ENCODE assay signal across 20 cellular contexts in the genomic region with DNA sequence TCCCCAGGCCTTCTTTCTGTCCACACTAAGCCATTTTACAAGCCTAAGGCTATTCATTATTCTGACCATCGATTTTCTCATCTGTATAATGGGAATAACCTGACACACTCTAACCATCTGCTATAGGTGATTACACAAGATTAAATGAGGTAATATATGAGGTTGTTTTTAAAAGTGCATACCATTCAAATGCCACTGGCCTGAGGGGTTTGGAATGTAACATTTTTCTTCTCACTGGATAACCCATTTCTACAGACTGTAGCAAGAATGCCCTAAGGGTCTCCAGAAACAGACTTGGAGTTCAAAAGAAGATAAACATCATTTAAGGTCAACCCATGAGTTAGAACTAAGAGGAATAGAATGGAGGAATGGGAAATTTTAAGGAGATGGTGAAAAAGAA.
A peak's percentile ranks its signal among the peaks of the same experiment; 100 is the strongest.
DNase-seq lines count a peak whose midpoint lies in the region; ATAC-seq and TF ChIP-seq lines count a peak whose summit lies in the region.
"Had no signal": no experiment of that assay in that cellular context is flagged by ENCODE, and none has a peak within 500 bp of the region (broad histone marks: within the 10 kb centered on the region; RNA-seq: fewer than 3 reads in every experiment).

No MANE protein-coding gene starts in this region.

- TF ChIP-seq CTCF in RWPE1 (conservative IDR thresholded peaks at IDR 0.05; ENCODE audit: low read depth) (no peak), thyroid gland (IDR thresholded peaks at IDR 0.05) (no peak)

- CTCF ChIA-PET in RWPE1 (lab: Yijun Ruan, JAX): no interaction called here

- H3K27ac ChIP-seq in RWPE1 (peak overlapping the region; percentile 57; the same call in 1 of the 2 replicates), thyroid gland (peak overlapping the region in 2 of 3 donors; percentile 19 to 40)
- H3K27ac ChIP-seq: SK-N-MC had no signal

- DNase-seq in EL (peak; percentile 78), RWPE1 (ENCODE audit: low spot score) (no peak), fibroblast of peridontal ligament (ENCODE audit: extremely low read depth) (peak; percentile 46), thyroid gland (no peak), hippocampal formation (lab: John Stamatoyannopoulos, UW) (no peak), SHP77 (lab: John Stamatoyannopoulos, UW) (no peak)
- DNase-seq: Caco-2; CD4-positive, CD25-positive, alpha-beta regulatory T cell; DMS153; KG1; NCI-H1048; NCI-H1436 treated with DMSO at 0.1 percent for 48 hours; NCI-H2081; NCI-H510A treated with DMSO at 0.1 percent for 48 hours; NCI-H82 had no signal

- peaks cover 0 to 9% of the 10 kb centered on the region in 2 donors for H3K4me1 ChIP-seq in thyroid gland
- H3K4me1 ChIP-seq: Caco-2 had no signal

- POLR2A ChIA-PET in RWPE1 (lab: Yijun Ruan, JAX; ENCODE audit: low non-redundant PET): no interaction called here

- H3K9me3 ChIP-seq in thyroid gland: no peaks in the 10 kb centered on the region
- H3K9me3 ChIP-seq: Caco-2 had no signal

- no peak for ATAC-seq in GM21390 (IDR thresholded peaks at IDR 0.05; ENCODE audit: unreplicated experiment)
- ATAC-seq: GM12878, HepG2, Right ventricle myocardium inferior had no signal

- TF ChIP-seq POLR2A in thyroid gland (IDR thresholded peaks at IDR 0.05): no peak

- no peak overlapping the region for H3K4me3 ChIP-seq in thyroid gland (replicated peaks in 1 of 3)
- H3K4me3 ChIP-seq: GM12878, SK-N-MC had no signal

- no peaks in the 10 kb centered on the region for H3K27me3 ChIP-seq in thyroid gland

- H3K36me3 ChIP-seq in thyroid gland: no peaks in the 10 kb centered on the region

- intact Hi-C loops in thyroid gland (cut with DNase I): no loop called here

- WGBS in thyroid gland, 2 donors: 89 to 92% methylated on average over 1 of the region's 1 CpG

Comparison
In these comparisons a context has a peak if more than half of its experiments do, and no peak if none do; other contexts are left out.
1. DNase-seq: peak in EL (single experiment) and fibroblast of peridontal ligament (single experiment); none in RWPE1 (single experiment), thyroid gland (0 of 2), hippocampal formation (0 of 2) and SHP77 (0 of 2).